ENCODE assay signal across 8 cellular contexts in the genomic region with DNA sequence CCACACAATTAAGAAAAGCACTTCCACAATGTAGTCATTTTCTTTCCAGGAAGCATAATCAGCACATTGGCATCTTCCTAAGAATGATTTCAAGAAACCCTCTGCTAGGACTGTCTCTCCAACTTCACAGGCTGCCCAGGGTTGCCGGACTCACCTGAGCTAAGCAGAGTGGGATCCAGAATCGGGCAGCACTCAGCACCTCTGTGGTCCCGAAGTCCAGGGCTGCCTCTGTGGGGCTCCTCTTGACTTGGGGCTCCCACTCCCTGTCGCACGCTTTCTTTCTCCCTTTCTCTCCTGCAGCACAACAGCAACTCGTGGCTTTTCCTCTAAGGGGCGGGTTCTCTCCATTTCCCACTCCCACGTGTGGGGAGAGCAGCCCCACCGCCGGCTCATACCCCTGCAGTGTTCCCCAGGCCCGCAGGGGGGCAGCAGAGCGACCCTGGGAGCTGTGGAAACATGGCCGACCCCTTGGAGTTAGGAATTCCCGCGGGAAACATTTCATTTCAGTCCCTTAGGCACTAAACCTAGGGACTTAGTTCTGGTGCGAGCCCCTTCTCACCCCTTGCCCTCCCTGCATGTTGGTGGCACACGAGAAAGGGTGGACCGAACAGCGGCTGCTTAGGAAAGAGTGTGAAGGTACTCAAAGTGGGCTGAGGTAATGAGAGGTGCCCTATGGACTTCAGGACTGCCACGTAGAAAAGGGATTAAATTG. TPM values are rescaled to one million over a fixed set of nuclear protein-coding genes. Genes with fewer than 3 reads are reported as not detected.
DNase-seq lines count a peak whose midpoint lies in the region; ATAC-seq and TF ChIP-seq lines count a peak whose summit lies in the region.

A gene with protein sequence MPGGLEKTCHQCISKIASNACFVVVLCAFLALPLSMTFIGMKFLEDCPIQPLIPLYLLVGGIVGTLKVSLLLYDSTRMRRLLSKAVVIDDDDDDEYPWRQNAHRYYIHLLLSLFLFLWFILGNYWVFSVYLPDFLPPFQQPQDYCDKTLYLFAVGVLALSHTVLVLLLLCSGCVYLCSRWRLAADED (minus strand): TSS at position 316 of the 712 bp plus-strand sequence. CDS start 6,647 bp downstream, outside the sequence.

- H3K9me3 ChIP-seq in HCT116 (ENCODE audit: control insufficient read depth in 1 of 2, insufficient read depth in 1 of 2, low read depth in 1 of 2, low read length in 2 of 2) (no peaks in the 10 kb centered on the region), NT2/D1 (ENCODE audit: insufficient read depth, low read length) (no peaks in the 10 kb centered on the region), uterus (no peaks in the 10 kb centered on the region)

- BruUV-seq in HCT116 (replicated peaks; lab: Mats Ljungman, UMichigan): no TSS peak

- peak within 1 kb of the TSS; percentile 69 for H3K4me2 ChIP-seq in HCT116 (ENCODE audit: low read length)

- H3K79me2 ChIP-seq in HCT116 (ENCODE audit: insufficient read depth, low read length): no peaks in the 10 kb centered on the region

- peaks cover 3 to 14% of the 10 kb centered on the region in 2 experiments; a peak in 3 of 4 replicates for H3K4me1 ChIP-seq in HCT116 (ENCODE audit: control insufficient read depth in 1 of 2, insufficient read depth in 2 of 2, low read length in 2 of 2)
- H3K4me1 ChIP-seq in NT2/D1 (ENCODE audit: insufficient read depth, insufficient read length): no peaks in the 10 kb centered on the region
- H3K4me1 ChIP-seq in uterus: no peaks in the 10 kb centered on the region

- RAD21 ChIA-PET in HCT116 (lab: Charles Lee; ENCODE audit: low non-redundant PET in 1 of 2, low total read pairs in 2 of 2, uncharacterized antibody in 2 of 2, unreplicated experiment in 2 of 2): no interaction called here

- intact Hi-C loops in HCT116 (cut with micrococcal nuclease): loop anchor here (1.0 kb wide), 1 partner anchor 282 kb away; no protein-coding TSS in a partner anchor
- intact Hi-C loops in uterus (cut with DNase I; ENCODE audit: low total_unique reads): no loop called here

- CTCF ChIA-PET in HCT116 (lab: Charles Lee): interaction anchor here (0.6 to 2.0 kb wide), 12 partner anchors 9 to 606 kb away, joined by 3 to 11 read pairs (median 4); a partner anchor contains a TSS

- TF ChIP-seq CTCF in HCT116 (IDR thresholded peaks at IDR 0.05 in 2 of 3, conservative IDR thresholded peaks at IDR 0.05 in 1 of 3; ENCODE audit: borderline replicate concordance in 1 of 3, insufficient read depth in 1 of 3, low read depth in 2 of 3, low read length in 2 of 3) (peak; percentile 54 to 98 (median 92); a peak in 5 of 6 replicates), uterus (IDR thresholded peaks at IDR 0.05) (peak; percentile 63 to 90 (median 74))

- DNase-seq in Caki2 (ENCODE audit: low read depth) (peak; percentile 38), HCT116 (ENCODE audit: low read depth, low spot score) (peak; percentile 23), NT2/D1 (ENCODE audit: low read depth, low spot score) (peak; percentile 20), foreskin melanocyte (peak; percentile 64), nucleus accumbens (lab: John Stamatoyannopoulos, UW) (peak in 53 of 56 donors; percentile 9 to 89 (median 62)), uterus (peak; percentile 55 to 71)
- DNase-seq in activated T-helper 9 cell treated with anti-CD3 and anti-CD28 coated beads, Interleukin-2, amount 50 U/mL, for 16 hours (ENCODE audit: low read depth): peak; percentile 41

- H4K20me1 ChIP-seq in HCT116 (ENCODE audit: insufficient read depth): no peaks in the 10 kb centered on the region

- H3K4me3 ChIP-seq in HCT116 (replicated peaks in 1 of 2; ENCODE audit: low read depth in 1 of 2, low read length in 2 of 2): peak within 1 kb of the TSS in 1 of 2 experiments; percentile 34; a peak in 2 of 4 replicates
- no peak within 1 kb of the TSS for H3K4me3 ChIP-seq in NT2/D1 (ENCODE audit: insufficient read length, low read depth)
- peak within 1 kb of the TSS in 1 of 2 donors; percentile 8 for H3K4me3 ChIP-seq in uterus

- TF ChIP-seq RAD21 in HCT116 (IDR thresholded peaks at IDR 0.05; ENCODE audit: low read depth): peak; percentile 44; the same call in 1 of the 2 replicates

- H2AFZ ChIP-seq in HCT116 (ENCODE audit: low read depth, low read length, poor library complexity, severe bottlenecking): peak within 1 kb of the TSS; percentile 88

- H3K36me3 ChIP-seq in HCT116 (ENCODE audit: control insufficient read depth in 1 of 2, insufficient read depth in 2 of 2, low read length in 2 of 2) (no peaks in the 10 kb centered on the region), NT2/D1 (ENCODE audit: insufficient read depth, insufficient read length, low read length) (no peaks in the 10 kb centered on the region), uterus (no peaks in the 10 kb centered on the region)

- no peaks in the 10 kb centered on the region for H3K27me3 ChIP-seq in HCT116 (ENCODE audit: insufficient read depth, low read length)
- H3K27me3 ChIP-seq in NT2/D1 (ENCODE audit: insufficient read depth, insufficient read length): no peaks in the 10 kb centered on the region
- no peaks in the 10 kb centered on the region for H3K27me3 ChIP-seq in uterus

- H3K27ac ChIP-seq in HCT116 (ENCODE audit: low read depth, low read length) (no peak within 1 kb of the TSS), uterus (no peak within 1 kb of the TSS)

- no peaks in the 10 kb centered on the region for H3K9me2 ChIP-seq in HCT116 (ENCODE audit: insufficient read depth)

- TF ChIP-seq POLR2A in HCT116 (IDR thresholded peaks at IDR 0.05; ENCODE audit: borderline replicate concordance, extremely low read depth, insufficient read depth, insufficient read length) (no peak), uterus (IDR thresholded peaks at IDR 0.05) (no peak)

- peak; percentile 85 for ATAC-seq in HCT116
- ATAC-seq in GM21786 (IDR thresholded peaks at IDR 0.05; ENCODE audit: unreplicated experiment): no peak

- H3K9ac ChIP-seq in HCT116 (ENCODE audit: low read length) (peak within 1 kb of the TSS; percentile 27; the same call in 1 of the 2 replicates), NT2/D1 (ENCODE audit: insufficient read length, low read depth) (no peak within 1 kb of the TSS)

- POLR2A ChIA-PET in HCT116 (lab: Charles Lee): no interaction called here

- in situ Hi-C loops in Caki2 (cut with HindIII; ENCODE audit: low pct_unique_long_range_greater_than_20kb, low sequenced_read_pairs): no loop called here

TF ChIP-seq in HCT116, 20 proteins besides CTCF, POLR2A, EP300 and RAD21:
- TF ChIP-seq POLR2AphosphoS5 (IDR thresholded peaks at IDR 0.05; ENCODE audit: low read depth, low read length) (no peak; the same call in 1 of the 2 replicates), ELF1 (IDR thresholded peaks at IDR 0.05; ENCODE audit: borderline replicate concordance, low read depth) (no peak), FOSL1 (IDR thresholded peaks at IDR 0.05; ENCODE audit: low read depth) (no peak), SIN3A (IDR thresholded peaks at IDR 0.05; ENCODE audit: low read depth) (no peak), CBX3 (IDR thresholded peaks at IDR 0.05; ENCODE audit: low read depth) (0 out of 2 replicates have a peak, but pooled peaks have one; percentile 18), CEBPB (IDR thresholded peaks at IDR 0.05; ENCODE audit: low read depth) (no peak), EZH2phosphoT487 (IDR thresholded peaks at IDR 0.05; ENCODE audit: borderline replicate concordance) (no peak), SP1 (IDR thresholded peaks at IDR 0.05; ENCODE audit: low read depth) (no peak), EGR1 (IDR thresholded peaks at IDR 0.05; ENCODE audit: low read depth) (0 out of 2 replicates have a peak, but pooled peaks have one; percentile 24), YY1 (IDR thresholded peaks at IDR 0.05; ENCODE audit: extremely low read depth, insufficient replicate concordance, low read depth, low read length) (peak; percentile 88)
- TF ChIP-seq, protein P1, sequence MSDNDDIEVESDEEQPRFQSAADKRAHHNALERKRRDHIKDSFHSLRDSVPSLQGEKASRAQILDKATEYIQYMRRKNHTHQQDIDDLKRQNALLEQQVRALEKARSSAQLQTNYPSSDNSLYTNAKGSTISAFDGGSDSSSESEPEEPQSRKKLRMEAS (IDR thresholded peaks at IDR 0.05): no peak
- TF ChIP-seq, protein P2, sequence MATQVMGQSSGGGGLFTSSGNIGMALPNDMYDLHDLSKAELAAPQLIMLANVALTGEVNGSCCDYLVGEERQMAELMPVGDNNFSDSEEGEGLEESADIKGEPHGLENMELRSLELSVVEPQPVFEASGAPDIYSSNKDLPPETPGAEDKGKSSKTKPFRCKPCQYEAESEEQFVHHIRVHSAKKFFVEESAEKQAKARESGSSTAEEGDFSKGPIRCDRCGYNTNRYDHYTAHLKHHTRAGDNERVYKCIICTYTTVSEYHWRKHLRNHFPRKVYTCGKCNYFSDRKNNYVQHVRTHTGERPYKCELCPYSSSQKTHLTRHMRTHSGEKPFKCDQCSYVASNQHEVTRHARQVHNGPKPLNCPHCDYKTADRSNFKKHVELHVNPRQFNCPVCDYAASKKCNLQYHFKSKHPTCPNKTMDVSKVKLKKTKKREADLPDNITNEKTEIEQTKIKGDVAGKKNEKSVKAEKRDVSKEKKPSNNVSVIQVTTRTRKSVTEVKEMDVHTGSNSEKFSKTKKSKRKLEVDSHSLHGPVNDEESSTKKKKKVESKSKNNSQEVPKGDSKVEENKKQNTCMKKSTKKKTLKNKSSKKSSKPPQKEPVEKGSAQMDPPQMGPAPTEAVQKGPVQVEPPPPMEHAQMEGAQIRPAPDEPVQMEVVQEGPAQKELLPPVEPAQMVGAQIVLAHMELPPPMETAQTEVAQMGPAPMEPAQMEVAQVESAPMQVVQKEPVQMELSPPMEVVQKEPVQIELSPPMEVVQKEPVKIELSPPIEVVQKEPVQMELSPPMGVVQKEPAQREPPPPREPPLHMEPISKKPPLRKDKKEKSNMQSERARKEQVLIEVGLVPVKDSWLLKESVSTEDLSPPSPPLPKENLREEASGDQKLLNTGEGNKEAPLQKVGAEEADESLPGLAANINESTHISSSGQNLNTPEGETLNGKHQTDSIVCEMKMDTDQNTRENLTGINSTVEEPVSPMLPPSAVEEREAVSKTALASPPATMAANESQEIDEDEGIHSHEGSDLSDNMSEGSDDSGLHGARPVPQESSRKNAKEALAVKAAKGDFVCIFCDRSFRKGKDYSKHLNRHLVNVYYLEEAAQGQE (IDR thresholded peaks at IDR 0.05; ENCODE audit: low read depth): no peak

RNA-seq across cellular contexts. Expression of the gene that starts here (rescaled TPM):
- not detected in 2 replicates for total RNA-seq in Caki2 (2014; rRNA removed; shearing (Covaris generic); ENCODE audit: low replicate concordance)
- 0.17 TPM for total RNA-seq in HCT116 (2021; ENCODE audit: unreplicated experiment)
- polyA plus RNA-seq in HCT116 (2012): 0.04 TPM in 1 of 2 replicates, not detected in the other
- under 1 TPM in 2 of 4 donors, not detected in 2; 0.14 to 0.52 TPM for total RNA-seq in uterus

Comparison
In these comparisons a context has a peak if more than half of its experiments do, and no peak if none do; other contexts are left out.
1. Peak in DNase-seq in Caki2; RNA of the gene not detected or under 1 TPM.
2. Peak in DNase-seq, ATAC-seq, H3K9ac ChIP-seq and H3K4me2 ChIP-seq in HCT116; RNA of the gene not detected or under 1 TPM.
3. Peak in DNase-seq in uterus; RNA of the gene not detected or under 1 TPM.